4 cellular contexts compared by ENCODE assay signal in genomic region chr6:126876446-126876845, GRCh38.
"Had no signal": no experiment of that assay in that cellular context is flagged by ENCODE, and none has a peak within 500 bp of the region (broad histone marks: within the 10 kb centered on the region; RNA-seq: fewer than 3 reads in every experiment).

No MANE protein-coding gene starts in this region.

- H3K4me3 ChIP-seq: GM23338 had no signal

- ATAC-seq: GM23338 had no signal

- H3K4me2 ChIP-seq: GM23338 had no signal

- DNase-seq: H9, HCEC 1CT, IMR-90 had no signal
